ENCODE assay signal across 8 cellular contexts in the genomic region with DNA sequence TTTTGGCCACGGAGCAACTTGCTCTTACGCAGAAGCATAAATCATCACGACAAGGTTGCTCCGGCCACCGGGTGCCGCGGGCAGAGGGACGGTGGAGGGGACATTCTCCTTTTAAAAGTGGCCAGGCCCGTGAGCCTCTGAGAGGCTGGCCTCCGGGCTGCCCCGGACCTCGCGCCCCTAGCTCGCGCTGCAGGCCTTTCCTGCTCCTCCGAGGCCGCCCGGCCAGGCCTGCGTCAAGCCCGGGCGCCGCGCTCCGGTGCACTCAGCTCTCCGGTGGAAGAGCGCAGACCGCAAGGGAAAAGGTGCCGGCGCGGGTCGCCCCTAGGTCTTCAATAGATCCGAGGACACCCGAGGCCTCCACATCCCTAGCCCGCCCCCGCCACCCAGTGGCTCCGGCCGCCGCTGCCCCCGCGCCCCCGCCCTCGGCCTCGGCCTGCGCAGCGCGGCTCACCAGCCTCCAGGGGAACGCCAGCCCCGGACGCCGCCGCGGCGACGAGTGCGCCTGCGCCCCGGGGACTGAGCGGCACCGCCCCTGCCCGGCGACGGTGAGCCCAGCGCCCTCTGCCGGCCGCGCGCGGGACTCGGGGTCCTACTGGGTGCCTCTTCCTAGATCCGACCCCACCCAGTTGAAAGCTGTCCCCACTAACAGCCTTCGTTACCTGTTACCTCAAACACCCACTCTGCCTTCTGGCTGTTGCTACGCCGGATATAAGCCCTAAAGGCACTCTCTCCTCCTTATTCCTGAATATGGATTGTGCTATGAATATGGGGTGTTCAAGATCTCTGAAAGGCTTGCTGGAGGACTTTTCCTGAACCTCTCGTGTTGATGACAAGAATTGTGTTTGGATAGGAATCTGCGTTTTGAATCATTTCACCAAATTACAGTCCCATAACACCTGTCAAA. TPM values are rescaled to one million over a fixed set of nuclear protein-coding genes. Genes with fewer than 3 reads are reported as not detected.
A peak's percentile ranks its signal among the peaks of the same experiment; 100 is the strongest.
DNase-seq lines count a peak whose midpoint lies in the region; ATAC-seq and TF ChIP-seq lines count a peak whose summit lies in the region.

A gene (minus strand): TSS at position 500 of the 904 bp plus-strand sequence. CDS start 10,671 bp downstream, outside the sequence.

- H3K36me3 Mint-ChIP-seq in activated CD4-positive, alpha-beta T cell treated with anti-CD3 and anti-CD28 coated beads, Interleukin-2, amount 10 ng/mL, durations not matched to agents 24 days and 14 days (ENCODE audit: low read depth) = no peaks in the 10 kb centered on the region

- peak; percentile 55 for TF ChIP-seq CTCF in BE2C (IDR thresholded peaks at IDR 0.05; ENCODE audit: low read depth, low read length)

- H3K27me3 Mint-ChIP-seq in activated CD4-positive, alpha-beta T cell treated with anti-CD3 and anti-CD28 coated beads, Interleukin-2, amount 10 ng/mL, durations not matched to agents 24 days and 14 days = peaks cover 29% of the 10 kb centered on the region

- H3K9me3 Mint-ChIP-seq in activated CD4-positive, alpha-beta T cell treated with anti-CD3 and anti-CD28 coated beads, Interleukin-2, amount 10 ng/mL, durations not matched to agents 24 days and 14 days = no peaks in the 10 kb centered on the region

- H3K4me3 Mint-ChIP-seq in activated CD4-positive, alpha-beta T cell treated with anti-CD3 and anti-CD28 coated beads, Interleukin-2, amount 10 ng/mL, durations not matched to agents 24 days and 14 days = peak within 1 kb of the TSS; percentile 83

- peak within 1 kb of the TSS; percentile 70 for H3K27ac Mint-ChIP-seq in activated CD4-positive, alpha-beta T cell treated with anti-CD3 and anti-CD28 coated beads, Interleukin-2, amount 10 ng/mL, durations not matched to agents 24 days and 14 days

- no peaks in the 10 kb centered on the region for H3K36me3 ChIP-seq in BE2C

- DNase-seq in BE2C (peak; percentile 88), NCI-H510A treated with DMSO at 0.1 percent for 48 hours (lab: John Stamatoyannopoulos, UW) (peak; percentile 89), cortex of kidney (lab: John Stamatoyannopoulos, UW) (peak; percentile 45), left lobe of liver (ENCODE audit: low spot score) (peak; percentile 94)
- peak; percentile 99 for DNase-seq in activated CD4-positive, alpha-beta T cell treated with anti-CD3 and anti-CD28 coated beads, Interleukin-2, amount 10 ng/mL, durations not matched to agents 24 days and 14 days
- DNase-seq in stimulated activated CD4-positive, alpha-beta T cell treated with anti-CD3 and anti-CD28 coated beads, Interleukin-2, amount 100 ng/mL, for 4 hours (ENCODE audit: low read depth) = peak; percentile 88

- no peaks in the 10 kb centered on the region for H3K27me3 ChIP-seq in BE2C

- intact Hi-C loops in activated CD4-positive, alpha-beta T cell treated with anti-CD3 and anti-CD28 coated beads, Interleukin-2, amount 10 ng/mL, durations not matched to agents 24 days and 14 days (cut with micrococcal nuclease) = loop anchor here (1.0 to 5.0 kb wide), 3 partner anchors 85 to 358 kb away; a partner anchor contains a TSS

- ATAC-seq in GM19043 (IDR thresholded peaks at IDR 0.05; ENCODE audit: low read depth, unreplicated experiment) (peak; percentile 71), HG03378 (IDR thresholded peaks at IDR 0.05; ENCODE audit: unreplicated experiment) (peak; percentile 64), left lobe of liver (peak; percentile 98)

- no peaks in the 10 kb centered on the region for H3K4me1 ChIP-seq in BE2C

- peaks cover 21% of the 10 kb centered on the region for H3K4me1 Mint-ChIP-seq in activated CD4-positive, alpha-beta T cell treated with anti-CD3 and anti-CD28 coated beads, Interleukin-2, amount 10 ng/mL, durations not matched to agents 24 days and 14 days

- no peaks in the 10 kb centered on the region for H3K9me3 ChIP-seq in BE2C

- peak within 1 kb of the TSS; percentile 51 for H3K4me3 ChIP-seq in BE2C (ENCODE audit: low read depth, low read length)

RNA-seq across cellular contexts. Expression of the gene that starts here (rescaled TPM):
- polyA plus RNA-seq in BE2C (2012; ENCODE audit: insufficient read depth, insufficient read length, low read depth) = 3.2 TPM
- total RNA-seq in activated CD4-positive, alpha-beta T cell treated with anti-CD3 and anti-CD28 coated beads, Interleukin-2, amount 10 ng/mL, durations not matched to agents 24 days and 14 days = 2.4 TPM in 2 replicates
- 5.1 TPM for total RNA-seq in left lobe of liver

Comparison
In these comparisons a context has a peak if more than half of its experiments do, and no peak if none do; other contexts are left out.
1. Peak in every context shown above with its lines: DNase-seq, ATAC-seq and H3K4me3 ChIP-seq.
2. DNase-seq: peak in every context shown above with its lines; median percentile 99 in activated CD4-positive, alpha-beta T cell treated with anti-CD3 and anti-CD28 coated beads, Interleukin-2, amount 10 ng/mL, durations not matched to agents 24 days and 14 days; 94 in left lobe of liver; 89 in NCI-H510A treated with DMSO at 0.1 percent for 48 hours; 88 in BE2C; 88 in stimulated activated CD4-positive, alpha-beta T cell treated with anti-CD3 and anti-CD28 coated beads, Interleukin-2, amount 100 ng/mL, for 4 hours; 45 in cortex of kidney.